ENCODE assay signal across 9 cellular contexts in the genomic region with DNA sequence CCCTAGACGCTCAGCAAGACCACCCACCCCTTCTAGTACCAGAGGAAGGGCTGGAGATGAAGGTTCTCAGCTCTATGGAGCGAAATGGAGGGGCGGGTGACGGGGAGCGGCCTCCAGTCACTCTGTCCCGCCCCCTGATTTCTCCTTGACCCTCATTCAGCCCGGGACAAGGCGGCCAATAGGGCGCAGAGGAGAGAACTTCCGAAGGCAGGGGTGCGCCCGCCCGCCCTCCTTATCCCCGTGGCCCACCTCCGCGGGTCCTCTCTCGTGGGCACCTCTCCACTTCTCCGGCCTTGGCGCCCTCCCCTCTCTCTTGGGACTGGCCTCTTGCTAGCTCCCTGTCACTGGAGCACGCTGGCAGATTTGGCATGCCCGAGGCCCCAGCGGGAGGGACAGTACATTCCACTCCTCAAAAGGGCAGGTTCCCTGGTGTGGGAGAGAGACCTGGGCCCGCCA. TPM values are rescaled to one million over a fixed set of nuclear protein-coding genes. Genes with fewer than 3 reads are reported as not detected.
DNase-seq lines count a peak whose midpoint lies in the region; ATAC-seq and TF ChIP-seq lines count a peak whose summit lies in the region.
"Had no signal": no experiment of that assay in that cellular context is flagged by ENCODE, and none has a peak within 500 bp of the region (broad histone marks: within the 10 kb centered on the region; RNA-seq: fewer than 3 reads in every experiment).

No MANE protein-coding gene starts in this region.

- intact Hi-C loops in uterus (cut with DNase I; ENCODE audit: low total_unique reads), result no loop called here

- H3K4me3 ChIP-seq in iPS-18a (ENCODE audit: low read length), result peak overlapping the region; percentile 64
- no peak overlapping the region for H3K4me3 ChIP-seq in uterus

- no peak for TF ChIP-seq CTCF in uterus (IDR thresholded peaks at IDR 0.05)

- H3K9ac ChIP-seq in iPS-18a (ENCODE audit: low read length), result no peak overlapping the region

- H3K4me3 Mint-ChIP-seq in T-helper 1 cell treated with Interleukin-12 subunit alpha and Interleukin-12 subunit beta and Interleukin-4 antibody, amounts not matched to agents 30 μg/mL and 1 μg/mL, for 36 hours, result no peak overlapping the region
- H3K4me3 Mint-ChIP-seq in T-helper 17 cell, result no peak overlapping the region
- H3K4me3 Mint-ChIP-seq in stimulated activated memory B cell treated with anti-CD40 and anti-IgM and Interleukin-4, amounts not matched to agents 10 μg/mL and 1 μg/mL and 100 μg/mL, for 72 hours, result peak overlapping the region; percentile 87

- H3K27me3 ChIP-seq in iPS-18a (ENCODE audit: control insufficient read depth, insufficient read depth, low read length) (peaks cover 15% of the 10 kb centered on the region), uterus (no peaks in the 10 kb centered on the region)

- H3K27ac Mint-ChIP-seq in T-helper 1 cell treated with Interleukin-12 subunit alpha and Interleukin-12 subunit beta and Interleukin-4 antibody, amounts not matched to agents 30 μg/mL and 1 μg/mL, for 36 hours, result peak overlapping the region; percentile 31
- peak overlapping the region; percentile 98 for H3K27ac Mint-ChIP-seq in T-helper 17 cell
- peak overlapping the region; percentile 99 for H3K27ac Mint-ChIP-seq in stimulated activated memory B cell treated with anti-CD40 and anti-IgM and Interleukin-4, amounts not matched to agents 10 μg/mL and 1 μg/mL and 100 μg/mL, for 72 hours

- DNase-seq in T-helper 1 cell, result no peak
- no peak for DNase-seq in T-helper 17 cell
- no peak for DNase-seq in SW 1271 (lab: John Stamatoyannopoulos, UW)
- DNase-seq in uterus, result no peak
- DNase-seq: 8988T had no signal

- H3K36me3 ChIP-seq in iPS-18a (ENCODE audit: control insufficient read depth, low read depth, low read length) (no peaks in the 10 kb centered on the region), uterus (no peaks in the 10 kb centered on the region)

- no peaks in the 10 kb centered on the region for H3K27me3 Mint-ChIP-seq in T-helper 1 cell treated with Interleukin-12 subunit alpha and Interleukin-12 subunit beta and Interleukin-4 antibody, amounts not matched to agents 30 μg/mL and 1 μg/mL, for 36 hours (ENCODE audit: low read depth)
- H3K27me3 Mint-ChIP-seq in T-helper 17 cell, result no peaks in the 10 kb centered on the region
- no peaks in the 10 kb centered on the region for H3K27me3 Mint-ChIP-seq in stimulated activated memory B cell treated with anti-CD40 and anti-IgM and Interleukin-4, amounts not matched to agents 10 μg/mL and 1 μg/mL and 100 μg/mL, for 72 hours

- peaks cover 12% of the 10 kb centered on the region for H3K4me1 Mint-ChIP-seq in T-helper 1 cell treated with Interleukin-12 subunit alpha and Interleukin-12 subunit beta and Interleukin-4 antibody, amounts not matched to agents 30 μg/mL and 1 μg/mL, for 36 hours (ENCODE audit: low read depth)
- H3K4me1 Mint-ChIP-seq in T-helper 17 cell, result peaks cover 14% of the 10 kb centered on the region
- peaks cover 47% of the 10 kb centered on the region for H3K4me1 Mint-ChIP-seq in stimulated activated memory B cell treated with anti-CD40 and anti-IgM and Interleukin-4, amounts not matched to agents 10 μg/mL and 1 μg/mL and 100 μg/mL, for 72 hours

- TF ChIP-seq POLR2A in uterus (IDR thresholded peaks at IDR 0.05), result no peak

- ATAC-seq in T-helper 17 cell (no peak), GM19328 (IDR thresholded peaks at IDR 0.05; ENCODE audit: unreplicated experiment) (no peak)
- ATAC-seq in stimulated activated memory B cell treated with anti-CD40 and anti-IgM and Interleukin-4, amounts not matched to agents 10 μg/mL and 1 μg/mL and 100 μg/mL, for 72 hours, result no peak

- H3K4me1 ChIP-seq in iPS-18a (ENCODE audit: control insufficient read depth, low read depth, low read length), result peaks cover 4% of the 10 kb centered on the region
- H3K4me1 ChIP-seq in uterus, result no peaks in the 10 kb centered on the region

- no peaks in the 10 kb centered on the region for H3K9me3 ChIP-seq in T-helper 17 cell (ENCODE audit: control insufficient read depth, low read length, poor library complexity, severe bottlenecking)
- peaks cover 7% of the 10 kb centered on the region for H3K9me3 ChIP-seq in iPS-18a (ENCODE audit: control insufficient read depth, low read depth, low read length)
- H3K9me3 ChIP-seq in uterus, result no peaks in the 10 kb centered on the region

- H3K27ac ChIP-seq in iPS-18a (ENCODE audit: low read length), result no peak overlapping the region
- no peak overlapping the region for H3K27ac ChIP-seq in uterus

- H3K9me3 Mint-ChIP-seq in T-helper 1 cell treated with Interleukin-12 subunit alpha and Interleukin-12 subunit beta and Interleukin-4 antibody, amounts not matched to agents 30 μg/mL and 1 μg/mL, for 36 hours, result no peaks in the 10 kb centered on the region
- no peaks in the 10 kb centered on the region for H3K9me3 Mint-ChIP-seq in stimulated activated memory B cell treated with anti-CD40 and anti-IgM and Interleukin-4, amounts not matched to agents 10 μg/mL and 1 μg/mL and 100 μg/mL, for 72 hours

- peaks cover 15% of the 10 kb centered on the region for H3K36me3 Mint-ChIP-seq in T-helper 1 cell treated with Interleukin-12 subunit alpha and Interleukin-12 subunit beta and Interleukin-4 antibody, amounts not matched to agents 30 μg/mL and 1 μg/mL, for 36 hours (ENCODE audit: low read depth)
- H3K36me3 Mint-ChIP-seq in T-helper 17 cell (ENCODE audit: low read depth), result peaks cover 2% of the 10 kb centered on the region
- H3K36me3 Mint-ChIP-seq in stimulated activated memory B cell treated with anti-CD40 and anti-IgM and Interleukin-4, amounts not matched to agents 10 μg/mL and 1 μg/mL and 100 μg/mL, for 72 hours, result no peaks in the 10 kb centered on the region

RNA-seq across cellular contexts. Expression of a gene that starts 1.1 kb away (rescaled TPM):
- 100 to 1,000 TPM; 150 to 163 TPM for total RNA-seq in T-helper 17 cell
- 10 to 100 TPM in 2 of 4 donors, 1 to 10 TPM in 2; 1.8 to 34.8 (median 15.5) TPM for total RNA-seq in uterus

Comparison
In these comparisons a context has a peak if more than half of its experiments do, and no peak if none do; other contexts are left out.
1. H3K27ac Mint-ChIP-seq: peak in every context shown above with its lines; median percentile 99 in stimulated activated memory B cell treated with anti-CD40 and anti-IgM and Interleukin-4, amounts not matched to agents 10 μg/mL and 1 μg/mL and 100 μg/mL, for 72 hours; 98 in T-helper 17 cell; 31 in T-helper 1 cell treated with Interleukin-12 subunit alpha and Interleukin-12 subunit beta and Interleukin-4 antibody, amounts not matched to agents 30 μg/mL and 1 μg/mL, for 36 hours.
2. RNA of a gene that starts 1.1 kb away (total RNA-seq): 150 to 163 TPM in T-helper 17 cell; 1.8 to 34.8 TPM in uterus; every median in the first group is over 4 times any median in the second.